ENCODE assay signal across 11 cellular contexts in the genomic region with DNA sequence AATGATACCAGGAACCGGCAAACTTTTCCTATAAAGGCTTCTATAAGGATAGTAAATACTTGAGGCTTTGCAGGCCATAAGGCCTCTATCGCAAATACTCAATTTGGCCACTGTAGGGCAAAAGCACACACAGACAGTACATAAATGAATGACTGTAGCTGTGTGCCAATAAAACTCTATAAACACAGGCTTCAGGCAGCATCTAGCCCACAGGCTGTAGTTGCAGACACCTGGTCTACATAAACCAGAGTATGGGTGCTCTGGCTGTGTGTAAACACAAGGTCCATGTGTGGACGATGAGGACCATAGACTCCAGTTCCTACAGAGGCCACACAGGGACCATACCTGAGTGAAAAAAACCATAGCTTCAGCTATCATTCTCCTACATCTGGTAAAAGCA. TPM values are rescaled to one million over a fixed set of nuclear protein-coding genes. Genes with fewer than 3 reads are reported as not detected.
DNase-seq lines count a peak whose midpoint lies in the region; ATAC-seq, FAIRE-seq and TF ChIP-seq lines count a peak whose summit lies in the region.
"Had no signal": no experiment of that assay in that cellular context is flagged by ENCODE, and none has a peak within 500 bp of the region (broad histone marks: within the 10 kb centered on the region; RNA-seq: fewer than 3 reads in every experiment).

No MANE protein-coding gene starts in this region.

- no peak for DNase-seq in activated naive CD8-positive, alpha-beta T cell treated with anti-CD3 and anti-CD28 coated beads for 36 hours
- DNase-seq in GM12878 (ENCODE audit: low read depth, low spot score) (no peak), lung microvascular endothelial cell (ENCODE audit: low read depth in 2 of 2) (peak; percentile 20 to 62), upper lobe of left lung (no peak)
- no peak for DNase-seq in activated T-cell treated with anti-CD3 and anti-CD28 coated beads, Interleukin-2, amount 50 U/mL, for 4 hours
- DNase-seq: NCI-H524 treated with DMSO at 0.1 percent for 48 hours had no signal

- peak overlapping the region; percentile 50 for H3K27ac Mint-ChIP-seq in activated naive CD8-positive, alpha-beta T cell
- H3K27ac Mint-ChIP-seq in activated naive CD8-positive, alpha-beta T cell treated with anti-CD3 and anti-CD28 coated beads for 36 hours, result no peak overlapping the region

- H3K4me1 ChIP-seq in GM12878 (ENCODE audit: control insufficient read depth, insufficient read depth, low read length) (no peaks in the 10 kb centered on the region), upper lobe of left lung (peaks cover 22 to 31% (median 26%) of the 10 kb centered on the region in 4 donors)

- no peak for TF ChIP-seq CTCF in GM12878 (IDR thresholded peaks at IDR 0.05 in 2 of 3, conservative IDR thresholded peaks at IDR 0.05 in 1 of 3; ENCODE audit: control insufficient read depth in 2 of 3, extremely low read depth in 1 of 3, insufficient read depth in 1 of 3, low read depth in 3 of 3, low read length in 3 of 3)
- peak in 2 of 6 experiments; percentile 27 to 31 for TF ChIP-seq CTCF in upper lobe of left lung (IDR thresholded peaks at IDR 0.05)

- ATAC-seq in GM12878, result no peak
- ATAC-seq in upper lobe of left lung (ENCODE audit: low FRiP score in 2 of 2), result peak in 1 of 2 donors; percentile 35
- no peak for ATAC-seq in activated CD4-positive, CD25-positive, alpha-beta regulatory T cell treated with anti-CD3 and anti-CD28 coated beads, Interleukin-2, amount 50 U/mL, for 24 hours
- no peak for ATAC-seq in GM18498 (IDR thresholded peaks at IDR 0.05; ENCODE audit: unreplicated experiment)
- ATAC-seq in activated T-cell treated with anti-CD3 and anti-CD28 coated beads, Interleukin-2, amount 50 U/mL, for 4 hours, result no peak

- TF ChIP-seq POLR2A in GM12878 (IDR thresholded peaks at IDR 0.05; ENCODE audit: low read depth, low read length) (no peak), upper lobe of left lung (IDR thresholded peaks at IDR 0.05) (no peak)

- peaks cover 30% of the 10 kb centered on the region for H3K4me1 Mint-ChIP-seq in activated naive CD8-positive, alpha-beta T cell (ENCODE audit: low read depth)
- H3K4me1 Mint-ChIP-seq in activated naive CD8-positive, alpha-beta T cell treated with anti-CD3 and anti-CD28 coated beads for 36 hours, result peaks cover 32% of the 10 kb centered on the region
- peaks cover 13% of the 10 kb centered on the region for H3K4me1 Mint-ChIP-seq in activated T-cell treated with anti-CD3 and anti-CD28 coated beads, Interleukin-2, amount 50 U/mL, for 4 hours (ENCODE audit: low read depth)

- WGBS in GM12878 (ENCODE audit: insufficient coverage, insufficient replicate concordance, low lambda C conversion rate, missing lambda C conversion rate), result 99% methylated on average over 3 of the region's 3 CpGs
- WGBS in upper lobe of left lung, 2 donors, result 50% methylated on average over 3 of the region's 3 CpGs

- SMC1A ChIA-PET in GM12878 (lab: Charles Lee; ENCODE audit: uncharacterized antibody, unreplicated experiment), result interaction anchor here (1.1 kb wide), 1 partner anchor 22 kb away, joined by 4 read pairs; no protein-coding TSS in a partner anchor

- no TSS peak for BruUV-seq in GM12878 (replicated peaks; lab: Mats Ljungman, UMichigan)

- H2AFZ ChIP-seq in GM12878 (ENCODE audit: control insufficient read depth, low read depth, low read length), result no peak overlapping the region

- TF ChIP-seq EP300 in GM12878 (IDR thresholded peaks at IDR 0.05; ENCODE audit: borderline replicate concordance in 1 of 2, control insufficient read depth in 1 of 2, low read depth in 2 of 2, low read length in 2 of 2), result no peak
- TF ChIP-seq EP300 in upper lobe of left lung (IDR thresholded peaks at IDR 0.05), result no peak

- H3K4me3 Mint-ChIP-seq in activated naive CD8-positive, alpha-beta T cell, result no peak overlapping the region
- H3K4me3 Mint-ChIP-seq in activated naive CD8-positive, alpha-beta T cell treated with anti-CD3 and anti-CD28 coated beads for 36 hours, result no peak overlapping the region
- no peak overlapping the region for H3K4me3 Mint-ChIP-seq in activated T-cell treated with anti-CD3 and anti-CD28 coated beads, Interleukin-2, amount 50 U/mL, for 4 hours
- H3K4me3 Mint-ChIP-seq: stimulated activated naive CD8-positive, alpha-beta T cell treated with anti-CD3 and anti-CD28 coated beads, Interleukin-15, Interleukin-2, amounts not matched to agents 100 ng/mL and 50 ng/mL, for 24 hours had no signal

- CTCF ChIA-PET in GM12878 (lab: Yijun Ruan, JAX), result interaction anchor here (1.2 to 1.3 kb wide), 2 partner anchors 32 to 79 kb away, joined by 3 to 7 read pairs; no protein-coding TSS in a partner anchor

- H3K4me3 ChIP-seq in GM12878 (no peak overlapping the region), upper lobe of left lung (no peak overlapping the region)

- no peak overlapping the region for H3K4me2 ChIP-seq in GM12878 (ENCODE audit: control insufficient read depth, insufficient read depth)

- TF ChIP-seq RAD21 in GM12878 (IDR thresholded peaks at IDR 0.05; ENCODE audit: insufficient read depth, low read depth, low read length), result no peak

- intact Hi-C loops in GM12878 (cut with micrococcal nuclease; ENCODE audit: unreplicated experiment), result no loop called here

- POLR2A ChIA-PET in GM12878 (lab: Charles Lee), result interaction anchor here (0.5 kb wide), 1 partner anchor 26 kb away, joined by 5 read pairs; no protein-coding TSS in a partner anchor

- no peaks in the 10 kb centered on the region for H3K27me3 ChIP-seq in GM12878 (replicated peaks in 1 of 2; ENCODE audit: control insufficient read depth in 2 of 2, insufficient read depth in 2 of 2, low read length in 1 of 2)
- H3K27me3 ChIP-seq in upper lobe of left lung, result no peaks in the 10 kb centered on the region

- no peak overlapping the region for H3K27ac ChIP-seq in GM12878 (ENCODE audit: control insufficient read depth, insufficient read depth)
- peak overlapping the region; percentile 44 to 82 (median 74) for H3K27ac ChIP-seq in upper lobe of left lung

- no peak overlapping the region for H3K9ac ChIP-seq in GM12878 (ENCODE audit: control insufficient read depth, insufficient read depth, low read length)

- H3K9me3 ChIP-seq in GM12878 (replicated peaks; ENCODE audit: control insufficient read depth, insufficient read depth, low read length), result no peaks in the 10 kb centered on the region
- no peaks in the 10 kb centered on the region for H3K9me3 ChIP-seq in upper lobe of left lung

- in situ Hi-C loops in GM12878 (cut with MboI), result no loop called here

- no peak for FAIRE-seq in GM12878 (lab: Jason Lieb, UNC)
- FAIRE-seq: D721Med had no signal

- H3K9me3 Mint-ChIP-seq in activated naive CD8-positive, alpha-beta T cell (ENCODE audit: low read depth), result no peaks in the 10 kb centered on the region
- no peaks in the 10 kb centered on the region for H3K9me3 Mint-ChIP-seq in activated naive CD8-positive, alpha-beta T cell treated with anti-CD3 and anti-CD28 coated beads for 36 hours
- no peaks in the 10 kb centered on the region for H3K9me3 Mint-ChIP-seq in activated T-cell treated with anti-CD3 and anti-CD28 coated beads, Interleukin-2, amount 50 U/mL, for 4 hours
- H3K9me3 Mint-ChIP-seq: stimulated activated naive CD8-positive, alpha-beta T cell treated with anti-CD3 and anti-CD28 coated beads, Interleukin-15, Interleukin-2, amounts not matched to agents 100 ng/mL and 50 ng/mL, for 24 hours had no signal

- H3K27me3 Mint-ChIP-seq in activated naive CD8-positive, alpha-beta T cell, result no peaks in the 10 kb centered on the region
- H3K27me3 Mint-ChIP-seq in activated naive CD8-positive, alpha-beta T cell treated with anti-CD3 and anti-CD28 coated beads for 36 hours, result no peaks in the 10 kb centered on the region
- no peaks in the 10 kb centered on the region for H3K27me3 Mint-ChIP-seq in activated T-cell treated with anti-CD3 and anti-CD28 coated beads, Interleukin-2, amount 50 U/mL, for 4 hours (ENCODE audit: low read depth)
- H3K27me3 Mint-ChIP-seq: stimulated activated naive CD8-positive, alpha-beta T cell treated with anti-CD3 and anti-CD28 coated beads, Interleukin-15, Interleukin-2, amounts not matched to agents 100 ng/mL and 50 ng/mL, for 24 hours had no signal

- peaks cover 9% of the 10 kb centered on the region for H3K36me3 Mint-ChIP-seq in activated naive CD8-positive, alpha-beta T cell
- H3K36me3 Mint-ChIP-seq in activated naive CD8-positive, alpha-beta T cell treated with anti-CD3 and anti-CD28 coated beads for 36 hours, result peaks cover 29% of the 10 kb centered on the region
- peaks cover 23% of the 10 kb centered on the region for H3K36me3 Mint-ChIP-seq in activated T-cell treated with anti-CD3 and anti-CD28 coated beads, Interleukin-2, amount 50 U/mL, for 4 hours (ENCODE audit: insufficient read depth)

- no peaks in the 10 kb centered on the region for H4K20me1 ChIP-seq in GM12878 (ENCODE audit: control insufficient read depth, insufficient read depth)

- peaks cover 9% of the 10 kb centered on the region for H3K79me2 ChIP-seq in GM12878 (ENCODE audit: control insufficient read depth, insufficient read depth, low read length)

- RAD21 ChIA-PET in GM12878 (lab: Charles Lee; ENCODE audit: unreplicated experiment), result no interaction called here

- H3K36me3 ChIP-seq in GM12878 (ENCODE audit: control insufficient read depth in 2 of 2, insufficient read depth in 2 of 2, low read length in 1 of 2) (peaks cover 19 to 49% of the 10 kb centered on the region in 2 experiments), upper lobe of left lung (peaks cover 0 to 57% (median 18%) of the 10 kb centered on the region in 4 donors)

RNA-seq across cellular contexts. Expression of gene ZMYND8, which starts 52.2 kb away (rescaled TPM):
- 10 to 100 TPM; 28.8 to 29.8 TPM for total RNA-seq in activated naive CD8-positive, alpha-beta T cell treated with anti-CD3 and anti-CD28 coated beads for 36 hours
- total RNA-seq in GM12878 (2013; cell fraction: nucleolus; rRNA removed), result 207 and 208 TPM in 2 replicates
- total RNA-seq in GM12878 (2014; rRNA removed) (17.8 and 18.5 TPM in 2 replicates), GM12878 (2014; rRNA removed; fragmentation: Illumina TruSeq; extraction: Trizol) (24.1 and 24.2 TPM in 2 replicates), GM12878 (2021) (42.1 and 54.8 TPM in 2 replicates), lung microvascular endothelial cell (34.2 and 74.8 TPM in 2 replicates), upper lobe of left lung (100 to 1,000 TPM in 1 of 6 donors, 10 to 100 TPM in 5; 24.6 to 120 (median 51.8) TPM)
- polyA plus RNA-seq in GM12878 (2011; ENCODE audit: low read depth), result 9.9 TPM
- polyA plus RNA-seq in GM12878 (2011; rRNA removed) (26.6 and 34.3 TPM in 2 replicates), GM12878 (2014; fragmentation: Illumina TruSeq; extraction: Trizol) (27.1 and 27.9 TPM in 2 replicates), GM12878 (2014; fragmentation: Nextera tagmentation; extraction: Ambion mirVana) (10 to 100 TPM; 12.9 to 18.4 TPM), GM12878 (2014; rRNA removed) (21.7 and 22.7 TPM in 2 replicates), GM12878 (2016; fragmentation: Nextera tagmentation; extraction: Ambion mirVana) (10 to 100 TPM; 22.1 to 25.0 TPM)
- 21.0 and 23.6 TPM in 2 replicates for polyA plus RNA-seq in GM12878 (2011; cell fraction: cytosol; rRNA removed)
- polyA plus RNA-seq in GM12878 (2011; cell fraction: nucleus; rRNA removed), result 69.7 and 78.1 TPM in 2 replicates
- 16.4 and 22.5 TPM in 2 replicates for polyA plus RNA-seq in GM12878 (2012)
- 49.9 and 55.7 TPM in 2 replicates for polyA minus RNA-seq in GM12878 (2011; rRNA and poly(A)+ RNA removed)
- 18.0 and 20.2 TPM in 2 replicates for polyA minus RNA-seq in GM12878 (2011; cell fraction: cytosol; rRNA and poly(A)+ RNA removed)
- 45.5 and 61.3 TPM in 2 replicates for polyA minus RNA-seq in GM12878 (2011; cell fraction: nucleus; rRNA and poly(A)+ RNA removed)
- 10 to 100 TPM; 15.6 to 18.7 (median 17.5) TPM for total RNA-seq in activated T-cell treated with anti-CD3 and anti-CD28 coated beads, Interleukin-2, amount 50 U/mL, for 4 hours

Comparison
In these comparisons a context has a peak if more than half of its experiments do, and no peak if none do; other contexts are left out.
1. DNase-seq: peak in lung microvascular endothelial cell (2 of 2); none in activated naive CD8-positive, alpha-beta T cell treated with anti-CD3 and anti-CD28 coated beads for 36 hours (single experiment), GM12878 (single experiment), upper lobe of left lung (0 of 2) and activated T-cell treated with anti-CD3 and anti-CD28 coated beads, Interleukin-2, amount 50 U/mL, for 4 hours (single experiment).